ENCODE assay signal across 13 cellular contexts in the genomic region with DNA sequence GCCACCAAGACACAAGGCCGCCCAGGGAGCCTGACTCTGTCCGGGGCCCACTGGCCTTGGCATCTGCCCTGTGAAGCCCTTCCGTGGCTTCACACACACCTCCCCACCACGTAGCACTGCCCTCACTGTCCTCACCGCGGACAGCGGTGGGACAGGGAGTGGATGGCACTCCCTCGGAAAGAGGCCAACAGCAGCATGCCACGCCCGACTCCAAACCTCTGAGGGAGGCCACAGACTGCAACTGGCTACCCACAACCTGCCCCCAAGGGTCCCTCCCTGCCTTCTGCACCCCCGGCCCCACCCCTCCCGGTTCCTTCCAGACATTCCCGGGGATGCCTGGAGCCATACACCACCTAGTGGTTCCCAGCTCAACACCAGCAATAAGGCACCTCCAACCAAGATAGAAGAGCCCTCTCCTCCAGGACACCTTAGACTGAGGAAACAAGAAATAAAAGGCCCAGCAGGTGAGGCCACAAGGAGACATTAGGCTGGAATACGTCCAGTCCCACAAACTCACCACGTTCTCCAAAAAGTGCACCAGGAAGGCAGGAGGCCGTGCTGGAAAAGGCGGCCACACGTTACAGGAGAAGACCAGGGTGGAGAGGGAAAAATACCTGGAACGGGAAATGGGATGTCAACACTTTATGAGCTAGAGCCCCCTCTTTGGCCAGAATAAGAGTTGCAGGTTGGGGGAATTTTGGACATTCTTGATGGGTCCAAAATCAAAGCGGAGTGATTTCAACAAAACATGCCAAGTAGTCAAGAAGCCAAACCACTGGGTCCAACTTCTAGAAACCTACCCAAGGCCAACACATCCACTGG.
DNase-seq lines count a peak whose midpoint lies in the region; ATAC-seq and TF ChIP-seq lines count a peak whose summit lies in the region.
"Had no signal": no experiment of that assay in that cellular context is flagged by ENCODE, and none has a peak within 500 bp of the region (broad histone marks: within the 10 kb centered on the region; RNA-seq: fewer than 3 reads in every experiment).

No MANE protein-coding gene starts in this region.

- no peak overlapping the region for H3K27ac ChIP-seq in OCI-LY3 (ENCODE audit: low read length)
- no peak overlapping the region for H3K27ac ChIP-seq in smooth muscle cell (ENCODE audit: low read depth)

- WGBS in smooth muscle cell (ENCODE audit: low lambda C conversion rate), result 88% methylated on average over 20 of the region's 20 CpGs

- H3K9me3 ChIP-seq in OCI-LY3 (ENCODE audit: insufficient read depth, low read length) (no peaks in the 10 kb centered on the region), smooth muscle cell (replicated peaks; ENCODE audit: low read depth) (no peaks in the 10 kb centered on the region)

- peaks cover 10% of the 10 kb centered on the region for H3F3A ChIP-seq in smooth muscle cell (ENCODE audit: low read depth)

- no peaks in the 10 kb centered on the region for H3K27me3 ChIP-seq in OCI-LY3 (ENCODE audit: low read depth, low read length)
- H3K27me3 ChIP-seq in smooth muscle cell (ENCODE audit: low read depth), result no peaks in the 10 kb centered on the region

- H3K79me2 ChIP-seq in OCI-LY3 (ENCODE audit: low read length) (peaks cover 5% of the 10 kb centered on the region), smooth muscle cell (ENCODE audit: low read depth) (peaks cover 31% of the 10 kb centered on the region)

- no peak overlapping the region for H3K4me3 ChIP-seq in OCI-LY3 (ENCODE audit: low read length)
- H3K4me3 ChIP-seq in fibroblast of mammary gland (ENCODE audit: control insufficient read depth, low read depth, low read length), result no peak overlapping the region
- H3K4me3 ChIP-seq in smooth muscle cell, result no peak overlapping the region

- H3K36me3 Mint-ChIP-seq in activated naive CD4-positive, alpha-beta T cell treated with anti-CD3 and anti-CD28 coated beads, Interleukin-2, amount 50 U/mL, for 72 hours, result no peaks in the 10 kb centered on the region
- H3K36me3 Mint-ChIP-seq: natural killer cell treated with Interleukin-12 subunit alpha and Interleukin-12 subunit beta and Interleukin-15 and Interleukin-18, amount 100 ng/mL, for 72 hours had no signal

- DNase-seq in fibroblast of mammary gland (ENCODE audit: low read depth) (peak; percentile 14), smooth muscle cell (lab: John Stamatoyannopoulos, UW; ENCODE audit: unreplicated experiment) (no peak), erythroblast (lab: John Stamatoyannopoulos, UW) (no peak)
- no peak for DNase-seq in activated naive CD4-positive, alpha-beta T cell treated with anti-CD3 and anti-CD28 coated beads, Interleukin-2, amount 50 U/mL, for 72 hours (ENCODE audit: low spot score in 2 of 2)
- DNase-seq: activated CD4-positive, alpha-beta T cell treated with anti-CD3 and anti-CD28 coated beads for 48 hours; activated naive CD4-positive, alpha-beta T cell treated with anti-CD3 and anti-CD28 coated beads, Interleukin-2, amount 50 U/mL, for 16 hours; effector memory CD4-positive, alpha-beta T cell; NCI-H2029 treated with DMSO at 0.1 percent for 48 hours; stimulated activated naive CD4-positive, alpha-beta T cell had no signal

- H3K4me2 ChIP-seq in OCI-LY3 (ENCODE audit: low read length) (no peak overlapping the region), smooth muscle cell (no peak overlapping the region)

- peak; percentile 17 for TF ChIP-seq CTCF in GM12873 (IDR thresholded peaks at IDR 0.05; ENCODE audit: insufficient read depth, low read depth, low read length, missing control alignments)
- peak; percentile 34 for TF ChIP-seq CTCF in OCI-LY3 (IDR thresholded peaks at IDR 0.05; ENCODE audit: low read depth, low read length)
- peak; percentile 29 for TF ChIP-seq CTCF in fibroblast of mammary gland (conservative IDR thresholded peaks at IDR 0.05; ENCODE audit: control insufficient read depth, insufficient read depth, low read depth, low read length)
- TF ChIP-seq CTCF in smooth muscle cell (IDR thresholded peaks at IDR 0.05; ENCODE audit: borderline replicate concordance, insufficient read depth, poor library complexity, severe bottlenecking), result peak; percentile 22

- no peak for TF ChIP-seq POLR2A in erythroblast (IDR thresholded peaks at IDR 0.05; ENCODE audit: low read length)

- H4K20me1 ChIP-seq in OCI-LY3 (ENCODE audit: insufficient read depth, low read length), result no peaks in the 10 kb centered on the region
- H4K20me1 ChIP-seq in smooth muscle cell (ENCODE audit: low read depth), result peaks cover 40% of the 10 kb centered on the region

- H3K27ac Mint-ChIP-seq in activated naive CD4-positive, alpha-beta T cell treated with anti-CD3 and anti-CD28 coated beads, Interleukin-2, amount 50 U/mL, for 72 hours, result no peak overlapping the region
- H3K27ac Mint-ChIP-seq: natural killer cell treated with Interleukin-12 subunit alpha and Interleukin-12 subunit beta and Interleukin-15 and Interleukin-18, amount 100 ng/mL, for 72 hours had no signal

- no peak for ATAC-seq in GM21528 (IDR thresholded peaks at IDR 0.05; ENCODE audit: low FRiP score, unreplicated experiment)
- ATAC-seq in activated naive CD4-positive, alpha-beta T cell treated with anti-CD3 and anti-CD28 coated beads, Interleukin-2, amount 50 U/mL, for 72 hours, result no peak
- ATAC-seq: natural killer cell treated with Interleukin-12 subunit alpha and Interleukin-12 subunit beta and Interleukin-15 and Interleukin-18, amount 100 ng/mL, for 72 hours had no signal

- H3K4me1 ChIP-seq in OCI-LY3 (ENCODE audit: low read length), result peaks cover 25% of the 10 kb centered on the region
- peaks cover 12% of the 10 kb centered on the region for H3K4me1 ChIP-seq in smooth muscle cell (ENCODE audit: low read depth)

- no peaks in the 10 kb centered on the region for H3K9me3 Mint-ChIP-seq in activated naive CD4-positive, alpha-beta T cell treated with anti-CD3 and anti-CD28 coated beads, Interleukin-2, amount 50 U/mL, for 72 hours
- H3K9me3 Mint-ChIP-seq: natural killer cell treated with Interleukin-12 subunit alpha and Interleukin-12 subunit beta and Interleukin-15 and Interleukin-18, amount 100 ng/mL, for 72 hours had no signal

- H3K9ac ChIP-seq in OCI-LY3 (ENCODE audit: low read length) (no peak overlapping the region), smooth muscle cell (ENCODE audit: low read depth) (no peak overlapping the region)

- H3K36me3 ChIP-seq in OCI-LY3 (replicated peaks; ENCODE audit: low read depth, low read length), result peaks cover 9% of the 10 kb centered on the region
- no peaks in the 10 kb centered on the region for H3K36me3 ChIP-seq in smooth muscle cell (ENCODE audit: low read depth)

- H2AFZ ChIP-seq in OCI-LY3 (ENCODE audit: low read depth, low read length), result no peak overlapping the region
- H2AFZ ChIP-seq in smooth muscle cell (ENCODE audit: low read depth), result no peak overlapping the region
